In the genomic region with DNA sequence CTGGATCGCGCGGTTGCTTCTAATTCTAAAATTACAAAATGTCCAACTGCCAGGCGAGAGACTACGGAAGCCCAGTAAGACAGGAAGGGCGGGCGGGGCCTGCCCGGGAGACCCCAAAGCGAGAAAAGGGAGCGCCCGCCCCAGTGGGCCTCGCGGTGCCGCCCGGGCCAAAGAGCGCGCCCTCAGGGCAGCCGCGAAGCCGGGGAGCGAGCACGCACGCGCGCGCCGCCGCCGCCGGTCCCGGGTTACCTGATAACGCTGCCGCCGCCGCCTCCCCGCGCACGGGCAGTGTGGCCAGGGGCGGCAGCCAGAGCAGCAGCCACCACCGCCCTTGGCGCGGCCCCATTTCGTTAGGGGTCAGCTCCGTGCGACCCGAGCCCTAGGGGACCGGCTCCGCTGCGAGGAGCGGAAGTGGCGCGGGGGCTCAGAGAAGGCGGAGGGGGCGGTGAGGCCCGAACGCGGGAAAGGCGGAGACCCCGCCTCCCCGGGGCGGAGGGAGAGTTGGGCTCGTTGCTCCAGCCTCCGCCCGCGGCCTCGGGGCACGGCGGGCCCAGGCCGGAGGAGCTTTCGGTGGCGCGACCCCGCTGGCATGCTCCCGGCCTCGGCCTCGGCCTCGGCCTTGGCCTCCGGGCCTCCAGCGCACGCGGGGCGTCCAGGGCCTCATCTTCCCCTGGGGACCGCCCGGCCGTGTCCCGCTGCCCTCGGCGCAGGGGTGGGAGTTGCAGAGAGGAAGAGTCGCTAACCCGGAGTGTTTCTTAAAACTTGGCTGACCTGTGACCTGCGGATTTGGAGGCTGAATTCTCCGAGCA, we compare ENCODE assay signal across 8 cellular contexts. TPM values are rescaled to one million over a fixed set of nuclear protein-coding genes. Genes with fewer than 3 reads are reported as not detected.
DNase-seq lines count a peak whose midpoint lies in the region; ATAC-seq, FAIRE-seq and TF ChIP-seq lines count a peak whose summit lies in the region.

A gene with protein sequence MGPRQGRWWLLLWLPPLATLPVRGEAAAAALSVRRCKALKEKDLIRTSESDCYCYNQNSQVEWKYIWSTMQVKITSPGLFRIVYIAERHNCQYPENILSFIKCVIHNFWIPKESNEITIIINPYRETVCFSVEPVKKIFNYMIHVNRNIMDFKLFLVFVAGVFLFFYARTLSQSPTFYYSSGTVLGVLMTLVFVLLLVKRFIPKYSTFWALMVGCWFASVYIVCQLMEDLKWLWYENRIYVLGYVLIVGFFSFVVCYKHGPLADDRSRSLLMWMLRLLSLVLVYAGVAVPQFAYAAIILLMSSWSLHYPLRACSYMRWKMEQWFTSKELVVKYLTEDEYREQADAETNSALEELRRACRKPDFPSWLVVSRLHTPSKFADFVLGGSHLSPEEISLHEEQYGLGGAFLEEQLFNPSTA (minus strand): TSS at position 413 of the 809 bp plus-strand sequence. CDS start 67 bp downstream, at position 346.

- peak within 1 kb of the TSS; percentile 87 for H3K23ac ChIP-seq in neuronal stem cell (ENCODE audit: low read depth, low read length, poor library complexity)

- peaks cover 60% of the 10 kb centered on the region for H3K79me2 ChIP-seq in DND-41 (ENCODE audit: insufficient read depth, low read length)

- peak within 1 kb of the TSS; percentile 32 for H2BK5ac ChIP-seq in neuronal stem cell (ENCODE audit: low read length)

- DNase-seq in DND-41, result peak; percentile 91
- peak; percentile 98 to 99 for DNase-seq in SJCRH30
- DNase-seq in activated gamma-delta T cell treated with Interleukin-2 at 50 U/mL for 16 hours, result peak; percentile 81
- DNase-seq in frontal cortex (ENCODE audit: low spot score in 2 of 2), result peak; percentile 67 to 74
- DNase-seq in neuronal stem cell (ENCODE audit: low spot score), result peak; percentile 83

- H4K91ac ChIP-seq in neuronal stem cell (ENCODE audit: low read depth, low read length, poor library complexity), result no peak within 1 kb of the TSS

- H3K4me1 ChIP-seq in DND-41 (ENCODE audit: insufficient read depth, low read length) (peaks cover 37% of the 10 kb centered on the region), SJCRH30 (peaks cover 35% of the 10 kb centered on the region), neuronal stem cell (ENCODE audit: control insufficient read depth in 2 of 2, insufficient read depth in 1 of 2, low read depth in 1 of 2, low read length in 2 of 2) (peaks cover 9 to 10% of the 10 kb centered on the region in 2 donors)

- no peak for TF ChIP-seq CTCF in DND-41 (IDR thresholded peaks at IDR 0.05; ENCODE audit: borderline replicate concordance, extremely low read depth, low read length, poor library complexity, severe bottlenecking)

- H2AFZ ChIP-seq in DND-41 (ENCODE audit: low read depth, low read length), result peak within 1 kb of the TSS; percentile 65
- H2AFZ ChIP-seq in neuronal stem cell (ENCODE audit: low read length), result peak within 1 kb of the TSS; percentile 96

- FAIRE-seq in frontal cortex (lab: Jason Lieb, UNC), result no peak

- H3K4ac ChIP-seq in neuronal stem cell (ENCODE audit: low read length), result peak within 1 kb of the TSS; percentile 80

- TF ChIP-seq EP300 in Ishikawa (IDR thresholded peaks at IDR 0.05; ENCODE audit: borderline replicate concordance), result peak; percentile 48

- no CpG with 5 or more reads among the region's 92 CpGs for WGBS in neuronal stem cell (ENCODE audit: extremely low coverage in 2 of 2, insufficient read length in 2 of 2, insufficient replicate concordance in 1 of 2), 2 donors

- H4K8ac ChIP-seq in neuronal stem cell (ENCODE audit: low read depth, low read length), result peak within 1 kb of the TSS; percentile 97

- no peaks in the 10 kb centered on the region for H4K20me1 ChIP-seq in DND-41 (ENCODE audit: insufficient read depth, low read length)

- peak within 1 kb of the TSS; percentile 33 for H2AK5ac ChIP-seq in neuronal stem cell (ENCODE audit: low read depth, low read length)

- H3K18ac ChIP-seq in neuronal stem cell (ENCODE audit: low read length), result peak within 1 kb of the TSS; percentile 92

- no peak within 1 kb of the TSS for H2BK12ac ChIP-seq in neuronal stem cell (ENCODE audit: low read length)

- H3K14ac ChIP-seq in neuronal stem cell (ENCODE audit: low read length), result no peak within 1 kb of the TSS

- H3K4me2 ChIP-seq in DND-41 (ENCODE audit: insufficient read depth, low read length) (peak within 1 kb of the TSS; percentile 70), neuronal stem cell (ENCODE audit: insufficient read depth, low read length, poor library complexity, severe bottlenecking) (peak within 1 kb of the TSS; percentile 58)

- peak within 1 kb of the TSS; percentile 94 for H3K27ac ChIP-seq in DND-41 (ENCODE audit: low read length)
- peak within 1 kb of the TSS; percentile 87 for H3K27ac ChIP-seq in SJCRH30
- H3K27ac ChIP-seq in neuronal stem cell (replicated peaks; ENCODE audit: low read length), result peak within 1 kb of the TSS; percentile 88
- H3K27ac ChIP-seq in temporal lobe (ENCODE audit: low read depth, low read length), result peak within 1 kb of the TSS; percentile 93

- no peaks in the 10 kb centered on the region for H3K27me3 ChIP-seq in DND-41 (ENCODE audit: insufficient read depth, low read length, poor library complexity)
- no peaks in the 10 kb centered on the region for H3K27me3 ChIP-seq in SJCRH30
- H3K27me3 ChIP-seq in neuronal stem cell (ENCODE audit: control insufficient read depth in 3 of 3, insufficient read depth in 3 of 3, low read depth in 1 of 3, low read length in 3 of 3), result no peaks in the 10 kb centered on the region

- no peak for TF ChIP-seq RAD21 in Ishikawa (IDR thresholded peaks at IDR 0.05; ENCODE audit: low read depth)

- H3K79me1 ChIP-seq in neuronal stem cell (ENCODE audit: low read depth, low read length), result no peaks in the 10 kb centered on the region

- H3K4me3 ChIP-seq in DND-41 (ENCODE audit: low read depth in 1 of 2, low read length in 2 of 2) (peak within 1 kb of the TSS; percentile 27 to 63), SJCRH30 (peak within 1 kb of the TSS; percentile 81), neuronal stem cell (ENCODE audit: low read length in 2 of 2) (peak within 1 kb of the TSS; percentile 60 to 86)

- H3K9me3 ChIP-seq in DND-41 (ENCODE audit: insufficient read depth, low read length, severe bottlenecking), result peaks cover 12% of the 10 kb centered on the region
- peaks cover 12% of the 10 kb centered on the region for H3K9me3 ChIP-seq in SJCRH30 (replicated peaks)
- H3K9me3 ChIP-seq in neuronal stem cell (replicated peaks in 1 of 2; ENCODE audit: control insufficient read depth in 2 of 2, insufficient read depth in 1 of 2, low read depth in 1 of 2, low read length in 2 of 2), result peaks cover 0 to 13% of the 10 kb centered on the region in 2 donors

- H3K9ac ChIP-seq in DND-41 (ENCODE audit: low read depth, low read length) (peak within 1 kb of the TSS; percentile 71), neuronal stem cell (ENCODE audit: low read depth, low read length, poor library complexity) (peak within 1 kb of the TSS; percentile 82)

- peak within 1 kb of the TSS; percentile 95 for H2BK120ac ChIP-seq in neuronal stem cell (ENCODE audit: low read depth, low read length)

- peak; percentile 83 for ATAC-seq in DND-41 (ENCODE audit: insufficient read depth, low read depth)
- peak; percentile 63 for ATAC-seq in GM21619 (IDR thresholded peaks at IDR 0.05; ENCODE audit: unreplicated experiment)

- no peak within 1 kb of the TSS for H2BK15ac ChIP-seq in neuronal stem cell (ENCODE audit: low read length)

- H3K36me3 ChIP-seq in DND-41 (ENCODE audit: insufficient read depth, low read length) (peaks cover 6% of the 10 kb centered on the region), SJCRH30 (no peaks in the 10 kb centered on the region), neuronal stem cell (replicated peaks in 1 of 2; ENCODE audit: control insufficient read depth in 2 of 2, insufficient read depth in 2 of 2, low read length in 2 of 2) (no peaks in the 10 kb centered on the region)

TF ChIP-seq in Ishikawa, 13 proteins besides CTCF, POLR2A, EP300 and RAD21:
- TF ChIP-seq CREB1 (IDR thresholded peaks at IDR 0.05; ENCODE audit: low read depth) (no peak), ZBTB7A (IDR thresholded peaks at IDR 0.05; ENCODE audit: low read depth) (peak; percentile 98), EGR1 (IDR thresholded peaks at IDR 0.05) (peak; percentile 43; the same call in 1 of the 2 replicates), TCF12 (IDR thresholded peaks at IDR 0.05; ENCODE audit: low read depth) (peak; percentile 46; the same call in 1 of the 2 replicates), FOXM1 (IDR thresholded peaks at IDR 0.05; ENCODE audit: borderline replicate concordance, low read depth) (no peak)
- TF ChIP-seq, protein P1, sequence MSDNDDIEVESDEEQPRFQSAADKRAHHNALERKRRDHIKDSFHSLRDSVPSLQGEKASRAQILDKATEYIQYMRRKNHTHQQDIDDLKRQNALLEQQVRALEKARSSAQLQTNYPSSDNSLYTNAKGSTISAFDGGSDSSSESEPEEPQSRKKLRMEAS (IDR thresholded peaks at IDR 0.05), result peak; percentile 88

RNA-seq across cellular contexts. Expression of the gene that starts here (rescaled TPM):
- total RNA-seq in SJCRH30 (2014; rRNA removed; shearing (Covaris generic)), result 19.3 and 20.9 TPM in 2 replicates
- 2.4 TPM for total RNA-seq in frontal cortex
- polyA plus RNA-seq in neuronal stem cell (2013, experiment 1 of 2), result 1.6 TPM
- 1.9 TPM for polyA plus RNA-seq in neuronal stem cell (2013, experiment 2 of 2)
- total RNA-seq in temporal lobe, result 4.2 TPM

Comparison
In these comparisons a context has a peak if more than half of its experiments do, and no peak if none do; other contexts are left out.
1. Peak in every context shown above with its lines: DNase-seq, ATAC-seq, H3K4me3 ChIP-seq and H3K27ac ChIP-seq.